In genomic region chr3:46693038-46693896, GRCh38 we compare ENCODE assay signal across 8 cellular contexts. TPM values are rescaled to one million over a fixed set of nuclear protein-coding genes. Genes with fewer than 3 reads are reported as not detected.
DNase-seq lines count a peak whose midpoint lies in the region; ATAC-seq, FAIRE-seq and TF ChIP-seq lines count a peak whose summit lies in the region.

Gene ALS2CL (minus strand): TSS chr3:46693679. CDS start chr3:46689440, 4,239 bp downstream.

- no peaks in the 10 kb centered on the region for H4K20me1 ChIP-seq in PC-3 (ENCODE audit: low read length)

- TF ChIP-seq POLR2A in gastroesophageal sphincter (IDR thresholded peaks at IDR 0.05): peak in 1 of 2 donors; percentile 7

- H3K9me2 ChIP-seq in PC-3 (replicated peaks; ENCODE audit: low read length): no peaks in the 10 kb centered on the region

- no peak for FAIRE-seq in pancreas (lab: Jason Lieb, UNC)

- CTCF ChIA-PET in GM10248 (lab: Yijun Ruan, JAX): interaction anchor here (1.0 to 2.0 kb wide), 5 partner anchors 9 to 202 kb away, joined by 3 to 10 read pairs (median 3); no protein-coding TSS in a partner anchor
- CTCF ChIA-PET in PC-3 (lab: Charles Lee): interaction anchor here (0.6 kb wide), 1 partner anchor 29 kb away, joined by 3 read pairs; no protein-coding TSS in a partner anchor

- no peaks in the 10 kb centered on the region for H3K9me3 ChIP-seq in PC-3 (ENCODE audit: low read length)
- H3K9me3 ChIP-seq in gastroesophageal sphincter: no peaks in the 10 kb centered on the region
- no peaks in the 10 kb centered on the region for H3K9me3 ChIP-seq in pancreas
- H3K9me3 ChIP-seq in upper lobe of right lung: no peaks in the 10 kb centered on the region

- H3K4me1 ChIP-seq in PC-3 (ENCODE audit: insufficient read depth, low read length): peaks cover 33% of the 10 kb centered on the region
- peaks cover 0 to 80% (median 39%) of the 10 kb centered on the region in 3 donors for H3K4me1 ChIP-seq in gastroesophageal sphincter
- H3K4me1 ChIP-seq in pancreas: peaks cover 0 to 11% (median 10%) of the 10 kb centered on the region in 3 donors
- H3K4me1 ChIP-seq in upper lobe of right lung: peaks cover 65% of the 10 kb centered on the region

- 7 to 19% methylated on average over 5 to 12 of the region's 72 CpGs for WGBS in gastroesophageal sphincter (ENCODE audit: low coverage in 1 of 2), 2 donors
- WGBS in pancreas, 2 donors: 0% methylated on average over 50 to 72 of the region's 72 CpGs

- TSS peak; percentile 95 for BruUV-seq in PC-3 (replicated peaks; lab: Mats Ljungman, UMichigan)

- H3K9ac ChIP-seq in PC-3 (ENCODE audit: low read length): peak within 1 kb of the TSS; percentile 85

- DNase-seq in GM10248 (ENCODE audit: extremely low spot score) (peak; percentile 74), PC-3 (peak; percentile 70), activated gamma-delta T cell (lab: John Stamatoyannopoulos, UW) (peak; percentile 51), pancreas (peak; percentile 68 to 89 (median 76)), upper lobe of right lung (peak; percentile 89)

- POLR2A ChIA-PET in GM10248 (lab: Yijun Ruan, JAX): interaction anchor here (0.5 kb wide), 1 partner anchor 484 kb away, joined by 5 read pairs; no protein-coding TSS in a partner anchor
- POLR2A ChIA-PET in PC-3 (lab: Charles Lee; ENCODE audit: unreplicated experiment): interaction anchor here (0.6 to 0.8 kb wide), 3 partner anchors 790 to 1045 kb away, joined by 3 to 6 read pairs (median 5); no protein-coding TSS in a partner anchor

- ATAC-seq in PC-3 (peak; percentile 52), gastroesophageal sphincter (peak; percentile 59), pancreas (peak; percentile 79 to 86 (median 84)), upper lobe of right lung (peak; percentile 73), HG03095 (IDR thresholded peaks at IDR 0.05; ENCODE audit: unreplicated experiment) (no peak), HG02610 (IDR thresholded peaks at IDR 0.05; ENCODE audit: unreplicated experiment) (no peak)

- H3K4me3 ChIP-seq in PC-3 (ENCODE audit: low read length) (peak within 1 kb of the TSS; percentile 82), gastroesophageal sphincter (peak within 1 kb of the TSS; percentile 67 to 68), pancreas (peak within 1 kb of the TSS; percentile 54 to 70 (median 59)), upper lobe of right lung (peak within 1 kb of the TSS; percentile 77)

- peak within 1 kb of the TSS; percentile 88 for H3K27ac ChIP-seq in PC-3 (ENCODE audit: low read length)
- peak within 1 kb of the TSS in 3 of 4 donors; percentile 74 to 83 (median 82) for H3K27ac ChIP-seq in gastroesophageal sphincter
- peak within 1 kb of the TSS; percentile 73 to 79 (median 76) for H3K27ac ChIP-seq in pancreas
- peak within 1 kb of the TSS; percentile 95 for H3K27ac ChIP-seq in upper lobe of right lung

- TF ChIP-seq EP300 in gastroesophageal sphincter (IDR thresholded peaks at IDR 0.05): no peak

- H3K79me2 ChIP-seq in PC-3 (ENCODE audit: low read length): peaks cover 8% of the 10 kb centered on the region

- H3K36me3 ChIP-seq in PC-3 (ENCODE audit: low read depth, low read length): no peaks in the 10 kb centered on the region
- H3K36me3 ChIP-seq in gastroesophageal sphincter: peaks cover 0 to 4% of the 10 kb centered on the region in 2 donors
- no peaks in the 10 kb centered on the region for H3K36me3 ChIP-seq in pancreas
- H3K36me3 ChIP-seq in upper lobe of right lung: no peaks in the 10 kb centered on the region

- TF ChIP-seq CTCF in GM10248 (IDR thresholded peaks at IDR 0.05; ENCODE audit: control extremely low read depth, extremely low read depth, low read depth, missing control alignments) (no peak), PC-3 (conservative IDR thresholded peaks at IDR 0.05; ENCODE audit: low read depth, low read length) (no peak), gastroesophageal sphincter (IDR thresholded peaks at IDR 0.05) (no peak), pancreas (IDR thresholded peaks at IDR 0.05) (no peak), upper lobe of right lung (IDR thresholded peaks at IDR 0.05) (no peak)

- no peaks in the 10 kb centered on the region for H3K27me3 ChIP-seq in PC-3 (ENCODE audit: low read length)
- H3K27me3 ChIP-seq in gastroesophageal sphincter: no peaks in the 10 kb centered on the region
- H3K27me3 ChIP-seq in pancreas: no peaks in the 10 kb centered on the region
- H3K27me3 ChIP-seq in upper lobe of right lung: no peaks in the 10 kb centered on the region

- H3K4me2 ChIP-seq in PC-3 (ENCODE audit: low read length): peak within 1 kb of the TSS; percentile 98

- intact Hi-C loops in PC-3 (cut with micrococcal nuclease) (loop anchor here (5.0 kb wide), 1 partner anchor 286 kb away; the partner anchor contains the start of genes CCR5AS and CCRL2), pancreas (cut with DNase I) (no loop called here), upper lobe of right lung (cut with DNase I) (no loop called here)

- no peaks in the 10 kb centered on the region for H3F3A ChIP-seq in PC-3 (ENCODE audit: low read length, unreplicated experiment)

- peak within 1 kb of the TSS; percentile 82 for H2AFZ ChIP-seq in PC-3 (ENCODE audit: low read length)

RNA-seq across cellular contexts. Expression of gene ALS2CL, which starts in this region (rescaled TPM):
- total RNA-seq in PC-3 (2014; rRNA removed) (30.1 and 36.3 TPM in 2 replicates), gastroesophageal sphincter (10 to 100 TPM in 1 of 4 donors, 1 to 10 TPM in 3; 4.8 to 10.4 (median 9.6) TPM), pancreas (10 to 100 TPM in 3 of 6 donors, 1 to 10 TPM in 3; 7.8 to 21.2 (median 9.7) TPM), upper lobe of right lung (64.5 TPM)
- polyA plus RNA-seq in pancreas: 10 to 100 TPM; 44.8 to 61.1 TPM

Comparison
In these comparisons a context has a peak if more than half of its experiments do, and no peak if none do; other contexts are left out.
1. ATAC-seq: peak in PC-3 (single experiment), gastroesophageal sphincter (single experiment), pancreas (4 of 4) and upper lobe of right lung (single experiment); none in HG03095 (single experiment) and HG02610 (single experiment).
2. Peak in every context shown above with its lines, with median percentiles within 50 percentile points of each other: DNase-seq, H3K27ac ChIP-seq and H3K4me3 ChIP-seq.